In the genomic region with DNA sequence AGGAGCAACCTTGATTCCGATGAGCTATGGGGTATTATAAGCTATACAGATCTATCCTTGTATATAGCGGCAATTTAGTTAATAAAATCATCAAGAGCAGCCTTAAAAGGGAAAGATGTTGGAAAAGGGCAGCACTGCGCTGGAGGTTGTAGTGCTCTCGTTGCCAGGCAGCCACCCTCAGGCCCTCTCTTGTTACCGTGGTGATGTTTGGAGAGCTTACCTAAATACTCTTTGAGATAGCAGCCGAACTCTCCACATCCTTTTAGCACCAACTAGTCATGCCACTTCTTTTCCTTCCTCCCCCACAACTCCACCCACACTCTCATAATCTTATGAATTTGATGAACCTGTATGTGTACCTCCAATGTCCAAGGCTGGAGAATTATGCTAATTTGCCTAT, we compare ENCODE assay signal across 12 cellular contexts. TPM values are rescaled to one million over a fixed set of nuclear protein-coding genes. Genes with fewer than 3 reads are reported as not detected.
DNase-seq lines count a peak whose midpoint lies in the region; ATAC-seq and TF ChIP-seq lines count a peak whose summit lies in the region.
"Had no signal": no experiment of that assay in that cellular context is flagged by ENCODE, and none has a peak within 500 bp of the region (broad histone marks: within the 10 kb centered on the region; RNA-seq: fewer than 3 reads in every experiment).

No MANE protein-coding gene starts in this region.

- H3K9me3 Mint-ChIP-seq in CD4-positive, alpha-beta memory T cell = peaks cover 0 to 3% (median 0%) of the 10 kb centered on the region in 8 donors
- peaks cover 26% of the 10 kb centered on the region for H3K9me3 Mint-ChIP-seq in endodermal cell

- TF ChIP-seq CTCF in endodermal cell (conservative IDR thresholded peaks at IDR 0.05) = no peak

- POLR2A ChIA-PET in CD4-positive, alpha-beta memory T cell (lab: Charles Lee; ENCODE audit: partially characterized antibody) = no interaction called here

- H3K27ac ChIP-seq in CD4-positive, alpha-beta memory T cell (ENCODE audit: low read depth, low read length) = peak overlapping the region; percentile 43
- H3K27ac ChIP-seq in endodermal cell (ENCODE audit: low read depth, low read length) = no peak overlapping the region
- H3K27ac ChIP-seq: adrenal gland, coronary artery, KMS-11 had no signal

- peaks cover 19% of the 10 kb centered on the region for H3K4me1 ChIP-seq in CD4-positive, alpha-beta memory T cell (ENCODE audit: insufficient read depth, low read length)
- peaks cover 11% of the 10 kb centered on the region for H3K4me1 ChIP-seq in endocrine pancreas (ENCODE audit: control insufficient read depth, insufficient read depth, low read length)
- H3K4me1 ChIP-seq in endodermal cell (ENCODE audit: control insufficient read depth, insufficient read depth, low read length) = no peaks in the 10 kb centered on the region
- H3K4me1 ChIP-seq: adrenal gland had no signal

- H3K9ac ChIP-seq in endocrine pancreas (ENCODE audit: control insufficient read depth, insufficient read depth, low read length) (no peak overlapping the region), endodermal cell (ENCODE audit: extremely low read depth, low read length, poor library complexity, severe bottlenecking) (no peak overlapping the region)
- H3K9ac ChIP-seq: KMS-11 had no signal

- peaks cover 8 to 30% (median 18%) of the 10 kb centered on the region in 4 donors for H3K4me1 Mint-ChIP-seq in CD4-positive, alpha-beta memory T cell
- H3K4me1 Mint-ChIP-seq in endodermal cell = no peaks in the 10 kb centered on the region

- H3K4me3 ChIP-seq in CD4-positive, alpha-beta memory T cell (ENCODE audit: low read length in 2 of 2) = no peak overlapping the region
- H3K4me3 ChIP-seq in endocrine pancreas (ENCODE audit: control insufficient read depth, insufficient read depth, low read length) = peak overlapping the region; percentile 57
- H3K4me3 ChIP-seq in endodermal cell (ENCODE audit: low read length) = no peak overlapping the region
- H3K4me3 ChIP-seq: adrenal gland, coronary artery had no signal

- peaks cover 0 to 3% of the 10 kb centered on the region in 2 donors for H3K36me3 Mint-ChIP-seq in CD4-positive, alpha-beta memory T cell
- H3K36me3 Mint-ChIP-seq in endodermal cell (ENCODE audit: low read depth) = no peaks in the 10 kb centered on the region

- intact Hi-C loops in CD4-positive, alpha-beta memory T cell (cut with micrococcal nuclease) = no loop called here

- peak overlapping the region; percentile 80 to 94 (median 90) for H3K27ac Mint-ChIP-seq in CD4-positive, alpha-beta memory T cell
- no peak overlapping the region for H3K27ac Mint-ChIP-seq in endodermal cell

- no peaks in the 10 kb centered on the region for H3K36me3 ChIP-seq in CD4-positive, alpha-beta memory T cell (ENCODE audit: insufficient read depth, low read length)
- H3K36me3 ChIP-seq in endocrine pancreas (ENCODE audit: control insufficient read depth, insufficient read depth, low read length) (no peaks in the 10 kb centered on the region), endodermal cell (ENCODE audit: control insufficient read depth, insufficient read depth, low read length) (no peaks in the 10 kb centered on the region)
- H3K36me3 ChIP-seq: adrenal gland had no signal

- CTCF ChIA-PET in CD4-positive, alpha-beta memory T cell (lab: Charles Lee; ENCODE audit: partially characterized antibody) = no interaction called here

- peak overlapping the region in 4 of 8 donors; percentile 19 to 55 (median 34) for H3K4me3 Mint-ChIP-seq in CD4-positive, alpha-beta memory T cell
- H3K4me3 Mint-ChIP-seq in endodermal cell = no peak overlapping the region

- no peaks in the 10 kb centered on the region for H3K9me3 ChIP-seq in CD4-positive, alpha-beta memory T cell (ENCODE audit: control insufficient read depth in 1 of 2, low read length in 2 of 2)
- H3K9me3 ChIP-seq in endocrine pancreas (ENCODE audit: control insufficient read depth, low read length) (no peaks in the 10 kb centered on the region), endodermal cell (ENCODE audit: control insufficient read depth, low read length) (no peaks in the 10 kb centered on the region)
- H3K9me3 ChIP-seq: adrenal gland had no signal

- ATAC-seq in HG03378 (IDR thresholded peaks at IDR 0.05; ENCODE audit: unreplicated experiment) (no peak), HG02884 (IDR thresholded peaks at IDR 0.05; ENCODE audit: unreplicated experiment) (no peak)

- no peaks in the 10 kb centered on the region for H3K27me3 ChIP-seq in CD4-positive, alpha-beta memory T cell (ENCODE audit: insufficient read depth, low read length)
- no peaks in the 10 kb centered on the region for H3K27me3 ChIP-seq in endocrine pancreas (ENCODE audit: control insufficient read depth, insufficient read depth, low read length)
- H3K27me3 ChIP-seq in endodermal cell (ENCODE audit: control insufficient read depth, insufficient read depth, low read length, poor library complexity, severe bottlenecking) = peaks cover 27% of the 10 kb centered on the region
- H3K27me3 ChIP-seq: adrenal gland had no signal

- peak; percentile 60 to 74 (median 65) for DNase-seq in CD4-positive, alpha-beta memory T cell
- peak; percentile 76 for DNase-seq in DMS79 (lab: John Stamatoyannopoulos, UW)
- peak; percentile 22 for DNase-seq in NCI-H526 treated with DMSO at 0.1 percent for 48 hours (lab: John Stamatoyannopoulos, UW)
- DNase-seq in endodermal cell = no peak
- DNase-seq: hippocampal formation, NCI-H2107 had no signal

- no peaks in the 10 kb centered on the region for H3K27me3 Mint-ChIP-seq in CD4-positive, alpha-beta memory T cell
- peaks cover 31% of the 10 kb centered on the region for H3K27me3 Mint-ChIP-seq in endodermal cell (ENCODE audit: insufficient read depth)

- WGBS in endodermal cell (ENCODE audit: insufficient coverage in 1 of 2, insufficient read length in 1 of 2), 2 experiments = 67 to 83% methylated on average over 4 to 6 of the region's 6 CpGs

RNA-seq across cellular contexts. Expression of gene RADX, which starts 3.8 kb away (rescaled TPM):
- 10 to 100 TPM; 15.6 to 16.2 TPM for total RNA-seq in CD4-positive, alpha-beta memory T cell
- 1 to 10 TPM; 2.4 to 5.2 TPM for polyA plus RNA-seq in CD4-positive, alpha-beta memory T cell
- total RNA-seq in endodermal cell = 1 to 10 TPM in 1 of 2 donors, under 1 TPM in 1; 0.40 to 4.3 TPM
- polyA plus RNA-seq in endodermal cell (2013, experiment 1 of 2) = 12.9 TPM
- polyA plus RNA-seq in endodermal cell (2013, experiment 2 of 2) = 12.5 TPM
